24 cellular contexts compared by ENCODE assay signal in genomic region chr18:80050797-80051196, GRCh38.
"Had no signal": no experiment of that assay in that cellular context is flagged by ENCODE, and none has a peak within 500 bp of the region (broad histone marks: within the 10 kb centered on the region; RNA-seq: fewer than 3 reads in every experiment).

No MANE protein-coding gene starts in this region.

- H3K4me3 ChIP-seq: dorsolateral prefrontal cortex, gastroesophageal sphincter, heart left ventricle, hepatocyte, left lung, mucosa of descending colon, prostate gland, right atrium auricular region, smooth muscle cell, stomach, thyroid gland had no signal

- H3K4me1 ChIP-seq: foreskin keratinocyte, gastroesophageal sphincter, heart left ventricle, left lung, prostate gland, right atrium auricular region, stomach, thyroid gland had no signal

- H3K36me3 ChIP-seq: prostate gland, thyroid gland had no signal

- DNase-seq: dorsolateral prefrontal cortex; effector CD4-positive, alpha-beta T cell; foreskin keratinocyte; heart left ventricle; left cardiac atrium; left lung; mesenchymal stem cell; mucosa of descending colon; naive B cell; stimulated activated CD4-positive, alpha-beta T cell treated with anti-CD3 and anti-CD28 coated beads, Interleukin-12 subunit alpha, Interleukin-12 subunit beta, amount 100 ng/mL, for 4 hours; stimulated activated CD4-positive, alpha-beta T cell treated with anti-CD3 and anti-CD28 coated beads, Interleukin-1b, Interleukin-23, amount 100 ng/mL, for 48 hours; stimulated activated CD4-positive, alpha-beta T cell treated with anti-CD3 and anti-CD28 coated beads, Interleukin-4, amount 100 ng/mL, for 1 hour; stimulated activated CD8-positive, alpha-beta memory T cell treated with anti-CD3 and anti-CD28 coated beads, Interleukin-4, amount 100 ng/mL, for 48 hours; stimulated activated naive CD4-positive, alpha-beta T cell treated with Interleukin-2 at 50 U/mL for 16 hours; stomach; thyroid gland had no signal

- H3K27ac ChIP-seq: dorsolateral prefrontal cortex, foreskin keratinocyte, gastroesophageal sphincter, heart left ventricle, hepatocyte, left lung, prostate gland, right atrium auricular region, stomach, thyroid gland had no signal

- H3K9me3 ChIP-seq: prostate gland, thyroid gland had no signal

- H3K27me3 ChIP-seq: dorsolateral prefrontal cortex, gastroesophageal sphincter, heart left ventricle, hepatocyte, left lung, right atrium auricular region, stomach, thyroid gland had no signal

- FAIRE-seq: colon had no signal

- H3K79me2 ChIP-seq: hepatocyte had no signal

- ATAC-seq: foreskin keratinocyte; gastroesophageal sphincter; heart left ventricle; left cardiac atrium; left lung; mucosa of descending colon; natural killer cell treated with Interleukin-12 subunit alpha and Interleukin-12 subunit beta and Interleukin-15 and Interleukin-18, amount 100 ng/mL, for 72 hours; sciatic nerve had no signal

- H3K4me2 ChIP-seq: hepatocyte, smooth muscle cell had no signal

- H2AFZ ChIP-seq: hepatocyte had no signal
